ENCODE assay signal across 22 cellular contexts in the genomic region with DNA sequence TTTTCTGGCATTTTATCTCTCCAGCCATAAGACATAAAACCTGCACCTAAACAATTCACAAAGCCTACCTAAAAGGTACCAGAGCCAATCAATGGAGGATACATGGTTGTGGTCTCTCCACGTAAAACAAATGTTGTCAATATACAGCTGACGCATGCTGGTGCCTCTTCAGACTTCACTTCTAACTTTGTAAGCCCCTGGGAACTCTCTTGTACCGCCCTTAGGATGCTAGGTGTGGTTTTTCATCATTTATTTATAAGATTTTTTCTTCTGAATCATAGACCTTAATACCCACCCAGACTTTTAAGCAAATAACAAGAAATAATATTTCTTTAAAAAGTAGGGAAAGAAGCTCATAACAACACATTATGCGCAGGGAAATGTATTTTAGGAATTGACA. TPM values are rescaled to one million over a fixed set of nuclear protein-coding genes. Genes with fewer than 3 reads are reported as not detected.
DNase-seq lines count a peak whose midpoint lies in the region; ATAC-seq lines count a peak whose summit lies in the region.
"Had no signal": no experiment of that assay in that cellular context is flagged by ENCODE, and none has a peak within 500 bp of the region (broad histone marks: within the 10 kb centered on the region; RNA-seq: fewer than 3 reads in every experiment).

No MANE protein-coding gene starts in this region.

- H3K27ac Mint-ChIP-seq in activated naive CD4-positive, alpha-beta T cell treated with anti-CD3 and anti-CD28 coated beads, Interleukin-2, amount 50 U/mL, for 24 hours, result peak overlapping the region; percentile 78
- no peak overlapping the region for H3K27ac Mint-ChIP-seq in stimulated activated naive CD8-positive, alpha-beta T cell treated with anti-CD3 and anti-CD28 coated beads, Interleukin-15, amount 100 ng/mL, for 72 hours
- H3K27ac Mint-ChIP-seq: activated CD4-positive, alpha-beta memory T cell treated with anti-CD3 and anti-CD28 coated beads for 36 hours; activated T-helper 1 cell treated with anti-CD3 and anti-CD28 coated beads, Interleukin-12 subunit alpha, Interleukin-12 subunit beta, Interleukin-2, Interleukin-4 antibody, amounts not matched to agents 30 ng/mL and 10 ng/mL and 1 ng/mL, durations not matched to agents 14 hours and 24 hours and 36 hours had no signal

- H3K4me1 Mint-ChIP-seq in activated naive CD4-positive, alpha-beta T cell treated with anti-CD3 and anti-CD28 coated beads, Interleukin-2, amount 50 U/mL, for 24 hours, result peaks cover 84% of the 10 kb centered on the region
- H3K4me1 Mint-ChIP-seq in stimulated activated naive CD8-positive, alpha-beta T cell treated with anti-CD3 and anti-CD28 coated beads, Interleukin-15, amount 100 ng/mL, for 72 hours, result peaks cover 58% of the 10 kb centered on the region

- H3K36me3 Mint-ChIP-seq in activated naive CD4-positive, alpha-beta T cell treated with anti-CD3 and anti-CD28 coated beads, Interleukin-2, amount 50 U/mL, for 24 hours, result peaks cover 14% of the 10 kb centered on the region

- peaks cover 3% of the 10 kb centered on the region for H3K36me3 ChIP-seq in mesodermal cell (ENCODE audit: control insufficient read depth, insufficient read depth, low read length)
- H3K36me3 ChIP-seq: lower lobe of right lung had no signal

- 100% methylated on average over 1 to 2 of the region's 4 CpGs for WGBS in mesodermal cell (ENCODE audit: insufficient coverage in 2 of 2), 2 experiments

- no peak overlapping the region for H3K4me3 Mint-ChIP-seq in activated naive CD4-positive, alpha-beta T cell treated with anti-CD3 and anti-CD28 coated beads, Interleukin-2, amount 50 U/mL, for 24 hours
- peak overlapping the region; percentile 48 to 49 for H3K4me3 Mint-ChIP-seq in stimulated activated naive CD8-positive, alpha-beta T cell treated with anti-CD3 and anti-CD28 coated beads, Interleukin-15, amount 100 ng/mL, for 72 hours
- H3K4me3 Mint-ChIP-seq: activated T-helper 1 cell treated with anti-CD3 and anti-CD28 coated beads, Interleukin-12 subunit alpha, Interleukin-12 subunit beta, Interleukin-2, Interleukin-4 antibody, amounts not matched to agents 30 ng/mL and 10 ng/mL and 1 ng/mL, durations not matched to agents 14 hours and 24 hours and 36 hours had no signal

- no peak overlapping the region for H3K4me3 ChIP-seq in mesodermal cell (ENCODE audit: extremely low read depth, insufficient read depth, low read length, poor library complexity, severe bottlenecking)
- H3K4me3 ChIP-seq: lower lobe of right lung, psoas muscle had no signal

- no peaks in the 10 kb centered on the region for H3K9me3 Mint-ChIP-seq in activated naive CD4-positive, alpha-beta T cell treated with anti-CD3 and anti-CD28 coated beads, Interleukin-2, amount 50 U/mL, for 24 hours
- H3K9me3 Mint-ChIP-seq in stimulated activated naive CD8-positive, alpha-beta T cell treated with anti-CD3 and anti-CD28 coated beads, Interleukin-15, amount 100 ng/mL, for 72 hours, result no peaks in the 10 kb centered on the region
- H3K9me3 Mint-ChIP-seq: activated CD4-positive, alpha-beta memory T cell treated with anti-CD3 and anti-CD28 coated beads for 36 hours had no signal

- no peaks in the 10 kb centered on the region for H3K9me3 ChIP-seq in mesodermal cell (ENCODE audit: control insufficient read depth, low read length)
- H3K9me3 ChIP-seq: lower lobe of right lung, psoas muscle had no signal

- H3K27ac ChIP-seq in mesodermal cell (ENCODE audit: low read depth, low read length, severe bottlenecking), result peak overlapping the region; percentile 37
- H3K27ac ChIP-seq: C4-2B, lower lobe of right lung, psoas muscle had no signal

- peaks cover 7% of the 10 kb centered on the region for H3K4me1 ChIP-seq in mesodermal cell (ENCODE audit: control insufficient read depth, insufficient read depth, low read length, poor library complexity, severe bottlenecking)

- no peaks in the 10 kb centered on the region for H3K27me3 Mint-ChIP-seq in activated naive CD4-positive, alpha-beta T cell treated with anti-CD3 and anti-CD28 coated beads, Interleukin-2, amount 50 U/mL, for 24 hours
- no peaks in the 10 kb centered on the region for H3K27me3 Mint-ChIP-seq in stimulated activated naive CD8-positive, alpha-beta T cell treated with anti-CD3 and anti-CD28 coated beads, Interleukin-15, amount 100 ng/mL, for 72 hours
- H3K27me3 Mint-ChIP-seq: activated CD4-positive, alpha-beta memory T cell treated with anti-CD3 and anti-CD28 coated beads for 36 hours had no signal

- no peak for ATAC-seq in stimulated activated naive CD8-positive, alpha-beta T cell treated with anti-CD3 and anti-CD28 coated beads, Interleukin-15, amount 100 ng/mL, for 72 hours
- ATAC-seq: lower lobe of right lung, psoas muscle had no signal

- no peak for DNase-seq in activated naive CD4-positive, alpha-beta T cell treated with anti-CD3 and anti-CD28 coated beads, Interleukin-2, amount 50 U/mL, for 16 hours
- peak; percentile 35 for DNase-seq in amniotic epithelial cell (ENCODE audit: low read depth)
- DNase-seq in stimulated activated naive CD8-positive, alpha-beta T cell treated with anti-CD3 and anti-CD28 coated beads, Interleukin-15, amount 100 ng/mL, for 72 hours, result no peak
- DNase-seq in NCI-H128 (lab: John Stamatoyannopoulos, UW; ENCODE audit: unreplicated experiment), result no peak
- DNase-seq in iPS-NIHi7 (ENCODE audit: extremely low spot score), result no peak
- DNase-seq in activated CD8-positive, alpha-beta memory T cell treated with anti-CD3 and anti-CD28 coated beads, Interleukin-2, amount 50 U/mL, for 48 hours, result no peak
- DNase-seq: activated CD4-positive, alpha-beta memory T cell treated with anti-CD3 and anti-CD28 coated beads for 36 hours; central memory CD4-positive, alpha-beta T cell; DMS 273 treated with DMSO at 0.1 percent for 48 hours; effector CD8-positive, alpha-beta T cell; head of caudate nucleus; lower lobe of right lung; NCI-H2029; NCI-H526 treated with DMSO at 0.1 percent for 48 hours; psoas muscle; Right ventricle myocardium superior; stimulated activated CD4-positive, alpha-beta T cell treated with anti-CD3 and anti-CD28 coated beads, Interleukin-4, amount 100 ng/mL, for 4 hours; T-helper 1 cell had no signal

RNA-seq across cellular contexts. Expression of gene SSBP2, which starts 33.1 kb away (rescaled TPM):
- polyA plus RNA-seq in mesodermal cell (2013, experiment 1 of 2), result 69.6 TPM
- polyA plus RNA-seq in mesodermal cell (2013, experiment 2 of 2), result 60.9 TPM
